2 cellular contexts compared by ENCODE assay signal in genomic region chr3:30671527-30672286, GRCh38.
TF ChIP-seq lines count a peak whose summit lies in the region.

No MANE protein-coding gene starts in this region.

TF ChIP-seq in IMR-90, 13 proteins besides CTCF, POLR2A, EP300 and RAD21:
- TF ChIP-seq MAFK (IDR thresholded peaks at IDR 0.05; ENCODE audit: low read depth, low read length), result no peak
TF ChIP-seq in IMR-90: peak in this region for 0.

TF ChIP-seq in K562, 482 proteins besides CTCF, POLR2A, EP300 and RAD21:
- TF ChIP-seq ZSCAN29 (IDR thresholded peaks at IDR 0.05) (no peak), NRF1 (conservative IDR thresholded peaks at IDR 0.05 in 1 of 2, IDR thresholded peaks at IDR 0.05 in 1 of 2) (0 out of 4 replicates have a peak, but pooled peaks of 1 of the 2 experiments have one; percentile 14), ATF4 (CRISPR knock-in tag; IDR thresholded peaks at IDR 0.05) (peak; percentile 29; the same call in 1 of the 2 replicates)
